ENCODE assay signal across 20 cellular contexts in the genomic region with DNA sequence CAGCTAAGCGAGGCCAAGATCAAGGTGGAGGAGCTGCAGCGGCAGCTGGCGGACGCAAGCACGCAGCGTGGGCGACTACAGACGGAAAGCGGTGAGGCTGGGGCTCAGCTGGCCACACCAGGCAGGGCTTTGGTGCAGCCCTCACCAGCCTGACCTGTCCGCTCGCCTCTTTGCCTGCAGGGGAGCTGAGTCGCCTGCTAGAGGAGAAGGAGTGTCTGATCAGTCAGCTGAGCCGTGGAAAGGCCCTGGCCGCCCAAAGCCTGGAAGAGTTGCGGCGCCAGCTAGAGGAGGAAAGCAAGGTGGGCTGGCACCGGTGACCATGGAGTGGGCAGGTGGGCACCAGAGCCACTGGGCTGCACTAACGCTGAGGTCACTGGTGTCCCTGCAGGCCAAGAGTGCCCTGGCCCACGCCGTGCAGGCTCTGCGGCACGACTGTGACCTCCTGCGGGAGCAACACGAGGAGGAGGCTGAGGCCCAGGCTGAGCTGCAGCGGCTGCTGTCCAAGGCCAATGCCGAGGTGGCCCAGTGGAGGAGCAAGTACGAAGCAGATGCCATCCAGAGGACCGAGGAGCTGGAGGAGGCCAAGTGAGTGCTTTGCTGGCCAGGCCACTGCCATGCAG. TPM values are rescaled to one million over a fixed set of nuclear protein-coding genes. Genes with fewer than 3 reads are reported as not detected.
A peak's percentile ranks its signal among the peaks of the same experiment; 100 is the strongest.
DNase-seq lines count a peak whose midpoint lies in the region; ATAC-seq and TF ChIP-seq lines count a peak whose summit lies in the region.
"Had no signal": no experiment of that assay in that cellular context is flagged by ENCODE, and none has a peak within 500 bp of the region (broad histone marks: within the 10 kb centered on the region; RNA-seq: fewer than 3 reads in every experiment).

No MANE protein-coding gene starts in this region.

- no peaks in the 10 kb centered on the region for H3K4me1 Mint-ChIP-seq in activated naive CD4-positive, alpha-beta T cell treated with anti-CD3 and anti-CD28 coated beads, Interleukin-2, amount 50 U/mL, for 24 hours
- peaks cover 5% of the 10 kb centered on the region for H3K4me1 Mint-ChIP-seq in endothelial cell (ENCODE audit: unreplicated experiment)
- H3K4me1 Mint-ChIP-seq: stimulated activated naive CD8-positive, alpha-beta T cell treated with anti-CD3 and anti-CD28 coated beads, Interleukin-15, amount 100 ng/mL, for 72 hours had no signal

- H3K27ac ChIP-seq in PC-3 (ENCODE audit: low read length) (no peak overlapping the region), gastrocnemius medialis (peak overlapping the region; percentile 72 to 91 (median 84))
- H3K27ac ChIP-seq: A549, C4-2B, SJSA1, uterus had no signal

- no peak overlapping the region for H2AFZ ChIP-seq in PC-3 (ENCODE audit: low read length)

- H3K36me3 Mint-ChIP-seq in activated naive CD4-positive, alpha-beta T cell treated with anti-CD3 and anti-CD28 coated beads, Interleukin-2, amount 50 U/mL, for 24 hours: peaks cover 7% of the 10 kb centered on the region
- H3K36me3 Mint-ChIP-seq in endothelial cell (ENCODE audit: low read depth, unreplicated experiment): peaks cover 33% of the 10 kb centered on the region

- POLR2A ChIA-PET in PC-3 (lab: Charles Lee; ENCODE audit: unreplicated experiment): interaction anchor here (0.6 kb wide), 1 partner anchor 138 kb away, joined by 3 read pairs; no protein-coding TSS in a partner anchor

- no peaks in the 10 kb centered on the region for H3K27me3 Mint-ChIP-seq in activated naive CD4-positive, alpha-beta T cell treated with anti-CD3 and anti-CD28 coated beads, Interleukin-2, amount 50 U/mL, for 24 hours
- peaks cover 18% of the 10 kb centered on the region for H3K27me3 Mint-ChIP-seq in endothelial cell (ENCODE audit: unreplicated experiment)
- H3K27me3 Mint-ChIP-seq: activated CD4-positive, alpha-beta T cell treated with anti-CD3 and anti-CD28 coated beads for 36 hours; stimulated activated naive CD8-positive, alpha-beta T cell treated with anti-CD3 and anti-CD28 coated beads, Interleukin-15, amount 100 ng/mL, for 72 hours had no signal

- H3K4me3 Mint-ChIP-seq in activated naive CD4-positive, alpha-beta T cell treated with anti-CD3 and anti-CD28 coated beads, Interleukin-2, amount 50 U/mL, for 24 hours: no peak overlapping the region
- no peak overlapping the region for H3K4me3 Mint-ChIP-seq in endothelial cell (ENCODE audit: unreplicated experiment)
- H3K4me3 Mint-ChIP-seq: activated CD4-positive, alpha-beta T cell treated with anti-CD3 and anti-CD28 coated beads for 36 hours; stimulated activated naive CD8-positive, alpha-beta T cell treated with anti-CD3 and anti-CD28 coated beads, Interleukin-15, amount 100 ng/mL, for 72 hours had no signal

- H3K4me1 ChIP-seq in PC-3 (ENCODE audit: insufficient read depth, low read length): no peaks in the 10 kb centered on the region
- H3K4me1 ChIP-seq in gastrocnemius medialis: peaks cover 13 to 15% of the 10 kb centered on the region in 2 donors
- H3K4me1 ChIP-seq: A549, SJSA1, uterus had no signal

- no peak for DNase-seq in activated naive CD4-positive, alpha-beta T cell treated with anti-CD3 and anti-CD28 coated beads, Interleukin-2, amount 50 U/mL, for 16 hours
- DNase-seq in PC-3 (no peak), endothelial cell (ENCODE audit: low spot score) (no peak), gastrocnemius medialis (no peak), RPMI8226 (no peak), SW480 (ENCODE audit: low spot score) (no peak), DMS114 treated with DMSO at 0.1 percent for 48 hours (lab: John Stamatoyannopoulos, UW; ENCODE audit: unreplicated experiment) (no peak)
- DNase-seq: activated CD4-positive, alpha-beta T cell treated with anti-CD3 and anti-CD28 coated beads for 36 hours; activated CD8-positive, alpha-beta memory T cell treated with anti-CD3 and anti-CD28 coated beads, Interleukin-2, amount 50 U/mL, for 4 hours; activated gamma-delta T cell treated with Interleukin-2 at 50 U/mL for 16 hours; glutamatergic neuron; NCI-H2029 treated with DMSO at 0.1 percent for 48 hours; NCI-H510A; stimulated activated naive CD8-positive, alpha-beta T cell treated with anti-CD3 and anti-CD28 coated beads, Interleukin-15, amount 100 ng/mL, for 72 hours; T-helper 9 cell; uterus had no signal

- intact Hi-C loops in PC-3 (cut with micrococcal nuclease) (no loop called here), gastrocnemius medialis (cut with DNase I; ENCODE audit: low total_unique reads) (no loop called here)

- TF ChIP-seq CTCF in PC-3 (conservative IDR thresholded peaks at IDR 0.05; ENCODE audit: low read depth, low read length) (0 out of 2 replicates have a peak, but pooled peaks have one; percentile 31), endothelial cell (IDR thresholded peaks at IDR 0.05; ENCODE audit: unreplicated experiment) (no peak), gastrocnemius medialis (IDR thresholded peaks at IDR 0.05 in 4 of 5, conservative IDR thresholded peaks at IDR 0.05 in 1 of 5) (no peak)

- no peak overlapping the region for H3K4me3 ChIP-seq in PC-3 (ENCODE audit: low read length)
- no peak overlapping the region for H3K4me3 ChIP-seq in gastrocnemius medialis
- H3K4me3 ChIP-seq: A549, SJSA1, uterus had no signal

- no TSS peak for BruUV-seq in PC-3 (replicated peaks; lab: Mats Ljungman, UMichigan)

- peak overlapping the region; percentile 80 for H3K27ac Mint-ChIP-seq in activated naive CD4-positive, alpha-beta T cell treated with anti-CD3 and anti-CD28 coated beads, Interleukin-2, amount 50 U/mL, for 24 hours
- H3K27ac Mint-ChIP-seq in endothelial cell (ENCODE audit: unreplicated experiment): peak overlapping the region; percentile 20

- no peaks in the 10 kb centered on the region for H3K79me2 ChIP-seq in PC-3 (ENCODE audit: low read length)

- CTCF ChIA-PET in PC-3 (lab: Charles Lee): no interaction called here

- H3K9me2 ChIP-seq in PC-3 (replicated peaks; ENCODE audit: low read length): no peaks in the 10 kb centered on the region

- H3K9ac ChIP-seq in PC-3 (ENCODE audit: low read length): no peak overlapping the region

- no peaks in the 10 kb centered on the region for H3F3A ChIP-seq in PC-3 (ENCODE audit: low read length, unreplicated experiment)

- no peaks in the 10 kb centered on the region for H3K9me3 Mint-ChIP-seq in activated naive CD4-positive, alpha-beta T cell treated with anti-CD3 and anti-CD28 coated beads, Interleukin-2, amount 50 U/mL, for 24 hours
- no peaks in the 10 kb centered on the region for H3K9me3 Mint-ChIP-seq in endothelial cell (ENCODE audit: unreplicated experiment)
- H3K9me3 Mint-ChIP-seq: stimulated activated naive CD8-positive, alpha-beta T cell treated with anti-CD3 and anti-CD28 coated beads, Interleukin-15, amount 100 ng/mL, for 72 hours had no signal

- H4K20me1 ChIP-seq in PC-3 (ENCODE audit: low read length): no peaks in the 10 kb centered on the region

- TF ChIP-seq POLR2A in gastrocnemius medialis (IDR thresholded peaks at IDR 0.05): no peak

- H3K36me3 ChIP-seq in PC-3 (ENCODE audit: low read depth, low read length) (peaks cover 14% of the 10 kb centered on the region), gastrocnemius medialis (peaks cover 0 to 63% of the 10 kb centered on the region in 2 donors)
- H3K36me3 ChIP-seq: uterus had no signal

- in situ Hi-C loops in gastrocnemius medialis (cut with MboI; ENCODE audit: low sequenced_read_pairs in 4 of 4): no loop called here

- H3K4me2 ChIP-seq in PC-3 (ENCODE audit: low read length): no peak overlapping the region
- H3K4me2 ChIP-seq: A549 had no signal

- no peaks in the 10 kb centered on the region for H3K9me3 ChIP-seq in PC-3 (ENCODE audit: low read length)
- H3K9me3 ChIP-seq in gastrocnemius medialis: no peaks in the 10 kb centered on the region
- H3K9me3 ChIP-seq: A549, SJSA1, uterus had no signal

- H3K27me3 ChIP-seq in PC-3 (ENCODE audit: low read length) (no peaks in the 10 kb centered on the region), gastrocnemius medialis (no peaks in the 10 kb centered on the region)
- H3K27me3 ChIP-seq: SJSA1, uterus had no signal

- ATAC-seq in PC-3: 0 out of 2 replicates have a peak, but pooled peaks have one; percentile 14
- no peak for ATAC-seq in gastrocnemius medialis
- ATAC-seq: activated CD4-positive, alpha-beta T cell treated with anti-CD3 and anti-CD28 coated beads for 36 hours had no signal

RNA-seq across cellular contexts. Expression of gene MYH7B, which starts 42.8 kb away (rescaled TPM):
- total RNA-seq in PC-3 (2014; rRNA removed): 0.04 TPM in 1 of 2 replicates, not detected in the other
- total RNA-seq in endothelial cell (ENCODE audit: unreplicated experiment): 0.51 TPM
- 1 to 10 TPM; 1.6 to 8.5 (median 3.3) TPM for total RNA-seq in gastrocnemius medialis
- total RNA-seq: SJSA1 had no signal

RNA-seq across cellular contexts. Expression of gene GSS, which starts 42.8 kb away (rescaled TPM):
- total RNA-seq in PC-3 (2014; rRNA removed) (82.0 and 95.9 TPM in 2 replicates), endothelial cell (ENCODE audit: unreplicated experiment) (48.3 TPM), gastrocnemius medialis (10 to 100 TPM; 14.1 to 33.0 (median 23.8) TPM)
